27 cellular contexts compared by ENCODE assay signal in the genomic region with DNA sequence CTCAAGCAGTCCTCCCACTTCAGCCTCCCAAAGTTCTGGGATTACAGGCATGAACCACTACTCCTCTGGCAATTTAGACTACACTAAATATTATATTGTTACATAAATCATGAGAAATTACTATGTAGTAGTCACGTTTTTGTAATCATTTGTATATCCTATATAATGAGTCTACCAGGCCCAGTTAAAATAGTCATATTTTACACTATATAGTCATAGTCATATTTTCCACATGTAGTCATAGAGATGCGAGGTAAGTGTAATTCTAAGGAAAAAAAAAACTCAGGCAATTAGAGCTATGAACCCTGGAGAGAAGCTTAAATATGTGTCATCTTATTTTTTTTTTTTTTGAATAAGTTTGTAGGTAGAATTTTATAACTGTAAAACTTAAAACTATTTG.
DNase-seq lines count a peak whose midpoint lies in the region; ATAC-seq and TF ChIP-seq lines count a peak whose summit lies in the region.
"Had no signal": no experiment of that assay in that cellular context is flagged by ENCODE, and none has a peak within 500 bp of the region (broad histone marks: within the 10 kb centered on the region; RNA-seq: fewer than 3 reads in every experiment).

No MANE protein-coding gene starts in this region.

- no peak overlapping the region for H2AFZ ChIP-seq in GM23248
- H2AFZ ChIP-seq in SK-N-SH (ENCODE audit: low read depth) = no peak overlapping the region

- H3K27me3 ChIP-seq in GM23248 (replicated peaks; ENCODE audit: insufficient read depth) (no peaks in the 10 kb centered on the region), SK-N-SH (ENCODE audit: insufficient read depth) (no peaks in the 10 kb centered on the region), foreskin keratinocyte (no peaks in the 10 kb centered on the region)
- H3K27me3 ChIP-seq: BE2C, colonic mucosa, tibial artery had no signal

- no peaks in the 10 kb centered on the region for H3K9me3 ChIP-seq in GM23248 (ENCODE audit: low read depth)
- no peaks in the 10 kb centered on the region for H3K9me3 ChIP-seq in SK-N-SH
- H3K9me3 ChIP-seq: BE2C, colonic mucosa, tibial artery had no signal

- H3K4me3 ChIP-seq in GM23248 (no peak overlapping the region), SK-N-SH (ENCODE audit: low read depth in 2 of 2, low read length in 1 of 2) (no peak overlapping the region)
- H3K4me3 ChIP-seq: colonic mucosa, skin epidermis, tibial artery had no signal

- TF ChIP-seq RAD21 in SK-N-SH (IDR thresholded peaks at IDR 0.05; ENCODE audit: low read length) = no peak

- CTCF ChIA-PET in SK-N-SH (lab: Yijun Ruan, JAX) = no interaction called here

- peak overlapping the region; percentile 29 for H3K27ac ChIP-seq in GM23248
- peak overlapping the region in 1 of 2 experiments; percentile 47; a peak in 2 of 4 replicates for H3K27ac ChIP-seq in SK-N-SH (ENCODE audit: low read depth in 2 of 2, low read length in 1 of 2)
- no peak overlapping the region for H3K27ac ChIP-seq in foreskin keratinocyte
- H3K27ac ChIP-seq: colonic mucosa, skin epidermis, tibial artery, WERI-Rb-1 had no signal

- ATAC-seq in foreskin keratinocyte = peak; percentile 38
- ATAC-seq: left ventricle myocardium superior, Panc1 had no signal

- in situ Hi-C loops in GM23248 (cut with MboI) = no loop called here
- in situ Hi-C loops in GM13976 (cut with MboI; ENCODE audit: low sequenced_read_pairs, unreplicated experiment) = no loop called here

- H3K79me2 ChIP-seq in GM23248 (ENCODE audit: insufficient read depth) = no peaks in the 10 kb centered on the region
- H3K79me2 ChIP-seq in SK-N-SH (ENCODE audit: insufficient read depth) = peaks cover 4% of the 10 kb centered on the region

- TF ChIP-seq CTCF in SK-N-SH (IDR thresholded peaks at IDR 0.05) (no peak), foreskin keratinocyte (conservative IDR thresholded peaks at IDR 0.05) (no peak), GM13976 (IDR thresholded peaks at IDR 0.05; ENCODE audit: borderline replicate concordance, control extremely low read depth, extremely low read depth, insufficient read depth, missing control alignments) (no peak)

- DNase-seq in EH (ENCODE audit: low read depth) (peak; percentile 47), GM23248 (peak; percentile 77), SK-N-SH (no peak), foreskin keratinocyte (peak in 1 of 2 donors; percentile 28), NCI-H2029 (lab: John Stamatoyannopoulos, UW) (no peak), NCI-H1048 (lab: John Stamatoyannopoulos, UW) (no peak), GM13976 (ENCODE audit: low spot score) (no peak)
- DNase-seq: activated CD4-positive, alpha-beta T cell treated with anti-CD3 and anti-CD28 coated beads, Interleukin-2, amount 50 U/mL, for 1 hour; activated naive CD4-positive, alpha-beta T cell treated with anti-CD3 and anti-CD28 coated beads, Interleukin-2, amount 10 ng/mL, durations not matched to agents 7 days and 5 days; aorta; BE2C; CD8-positive, alpha-beta memory T cell; colonic mucosa; DMS 273 treated with DMSO at 0.1 percent for 48 hours; effector CD8-positive, alpha-beta T cell; Kasumi-1; left ventricle myocardium superior; mesendoderm; NCI-H1436; NCI-H345; NCI-H748 treated with DMSO at 0.1 percent for 48 hours; SIG-M5; T1000; tibial artery; WERI-Rb-1 had no signal

- POLR2A ChIA-PET in SK-N-SH (lab: Yijun Ruan, JAX) = no interaction called here

- peaks cover 8% of the 10 kb centered on the region; the same call in 1 of the 2 replicates for H3F3A ChIP-seq in GM23248 (ENCODE audit: insufficient read depth)
- peaks cover 39% of the 10 kb centered on the region for H3F3A ChIP-seq in SK-N-SH (replicated peaks; ENCODE audit: insufficient read depth)

- H4K20me1 ChIP-seq in GM23248 (ENCODE audit: insufficient read depth) (no peaks in the 10 kb centered on the region), SK-N-SH (ENCODE audit: insufficient read depth) (no peaks in the 10 kb centered on the region)

- H3K36me3 ChIP-seq in GM23248 (ENCODE audit: low read depth) = peaks cover 9% of the 10 kb centered on the region
- H3K36me3 ChIP-seq in SK-N-SH (replicated peaks in 1 of 2; ENCODE audit: control insufficient read depth in 1 of 2, insufficient read depth in 2 of 2, low read length in 1 of 2) = peaks cover 28 to 46% of the 10 kb centered on the region in 2 experiments
- H3K36me3 ChIP-seq: BE2C, colonic mucosa, tibial artery had no signal

- H3K4me2 ChIP-seq in GM23248 (ENCODE audit: unreplicated experiment) (no peak overlapping the region), SK-N-SH (no peak overlapping the region)

- H3K4me1 ChIP-seq in GM23248 (ENCODE audit: insufficient read depth) = peaks cover 14% of the 10 kb centered on the region
- peaks cover 0 to 10% of the 10 kb centered on the region in 2 experiments; a peak in 2 of 4 replicates for H3K4me1 ChIP-seq in SK-N-SH (ENCODE audit: control insufficient read depth in 1 of 2, insufficient read depth in 2 of 2, low read depth in 1 of 2, low read length in 1 of 2)
- no peaks in the 10 kb centered on the region for H3K4me1 ChIP-seq in foreskin keratinocyte
- H3K4me1 ChIP-seq: BE2C, colonic mucosa, tibial artery had no signal

- H3K9me2 ChIP-seq in GM23248 (ENCODE audit: insufficient read depth) (peaks cover 5% of the 10 kb centered on the region; the same call in 1 of the 2 replicates), SK-N-SH (no peaks in the 10 kb centered on the region)

- WGBS in GM23248 (ENCODE audit: low coverage in 1 of 2, low lambda C conversion rate in 2 of 2, missing lambda C conversion rate in 2 of 2), 2 experiments = 7 to 14% methylated on average over 2 of the region's 2 CpGs
- 19% methylated on average over 2 of the region's 2 CpGs for WGBS in SK-N-SH (ENCODE audit: low lambda C conversion rate)

- H3K9ac ChIP-seq in GM23248 = no peak overlapping the region
- no peak overlapping the region for H3K9ac ChIP-seq in SK-N-SH

- TF ChIP-seq EP300 in SK-N-SH (IDR thresholded peaks at IDR 0.05; ENCODE audit: borderline replicate concordance in 1 of 2, low read depth in 1 of 2, low read length in 1 of 2) = no peak

TF ChIP-seq in SK-N-SH, 30 proteins besides CTCF, POLR2A, EP300 and RAD21:
- TF ChIP-seq YY1 (IDR thresholded peaks at IDR 0.05; ENCODE audit: low read depth) = no peak
- TF ChIP-seq FOSL2 (IDR thresholded peaks at IDR 0.05; ENCODE audit: borderline replicate concordance, low read depth) = 0 out of 2 replicates have a peak, but pooled peaks have one; percentile 19
- TF ChIP-seq MEF2A (IDR thresholded peaks at IDR 0.05; ENCODE audit: borderline replicate concordance, low read depth) = no peak
- TF ChIP-seq TAF1 (IDR thresholded peaks at IDR 0.05; ENCODE audit: borderline replicate concordance, low read depth, low read length) = no peak

Comparison
In these comparisons a context has a peak if more than half of its experiments do, and no peak if none do; other contexts are left out.
1. DNase-seq: peak in EH (single experiment) and GM23248 (single experiment); none in SK-N-SH (single experiment), NCI-H2029 (single experiment), NCI-H1048 (single experiment) and GM13976 (single experiment).